In genomic region chr1:152870831-152871730, GRCh38 we compare ENCODE assay signal across 7 cellular contexts.
DNase-seq lines count a peak whose midpoint lies in the region; ATAC-seq and TF ChIP-seq lines count a peak whose summit lies in the region.

No MANE protein-coding gene starts in this region.

- no peak for DNase-seq in GM10248 (ENCODE audit: extremely low spot score)
- no peak for DNase-seq in astrocyte of the cerebellum (ENCODE audit: low read depth)

- H3K4me3 ChIP-seq in KMS-11 (IDR thresholded peaks at IDR 0.05; ENCODE audit: insufficient read depth, low read depth, low read length) (no peak overlapping the region), astrocyte of the cerebellum (ENCODE audit: low read depth, low read length) (no peak overlapping the region)

- H3K9me3 Mint-ChIP-seq in nephron, result no peaks in the 10 kb centered on the region

- no peaks in the 10 kb centered on the region for H3K79me2 ChIP-seq in KMS-11 (ENCODE audit: insufficient read depth, low read depth)

- ATAC-seq in HG03175 (IDR thresholded peaks at IDR 0.05; ENCODE audit: unreplicated experiment), result no peak
- ATAC-seq in GM18520 (IDR thresholded peaks at IDR 0.05; ENCODE audit: unreplicated experiment), result no peak
- ATAC-seq in HG03520 (IDR thresholded peaks at IDR 0.05; ENCODE audit: unreplicated experiment), result no peak

- no peak overlapping the region for H3K4me3 Mint-ChIP-seq in nephron

- no peak overlapping the region for H3K27ac Mint-ChIP-seq in nephron

- CTCF ChIA-PET in GM10248 (lab: Yijun Ruan, JAX), result interaction anchor here (0.7 to 6.0 kb wide), 35 partner anchors 7 to 392 kb away, joined by 3 to 131 read pairs (median 7); partner anchors contain the start of genes IVL and SMCP

- in situ Hi-C loops in astrocyte of the cerebellum (cut with HindIII; ENCODE audit: low sequenced_read_pairs), result no loop called here

- TF ChIP-seq CTCF in GM10248 (IDR thresholded peaks at IDR 0.05; ENCODE audit: control extremely low read depth, extremely low read depth, low read depth, missing control alignments) (peak; percentile 39), KMS-11 (conservative IDR thresholded peaks at IDR 0.05; ENCODE audit: low read depth, low read length) (peak; percentile 96), astrocyte of the cerebellum (IDR thresholded peaks at IDR 0.05; ENCODE audit: low read depth, low read length, missing control alignments) (peak; percentile 68), nephron (IDR thresholded peaks at IDR 0.05; ENCODE audit: unreplicated experiment in 3 of 3) (peak; percentile 11 to 43 (median 35))

- no peaks in the 10 kb centered on the region for H3K4me1 Mint-ChIP-seq in nephron

- no peaks in the 10 kb centered on the region for H3K27me3 ChIP-seq in KMS-11 (ENCODE audit: insufficient read depth, low read depth)

- no peak overlapping the region for H3K27ac ChIP-seq in KMS-11

- no peaks in the 10 kb centered on the region for H3K27me3 Mint-ChIP-seq in nephron (ENCODE audit: low read depth)

- no peak overlapping the region for H3K9ac ChIP-seq in KMS-11

- H3K4me1 ChIP-seq in KMS-11 (ENCODE audit: low read depth, poor library complexity, severe bottlenecking), result no peaks in the 10 kb centered on the region

- no peak overlapping the region; the same call in 1 of the 2 replicates for H2AFZ ChIP-seq in KMS-11 (ENCODE audit: low read depth)

- no peaks in the 10 kb centered on the region for H3K36me3 Mint-ChIP-seq in nephron (ENCODE audit: low read depth)

- POLR2A ChIA-PET in GM10248 (lab: Yijun Ruan, JAX), result no interaction called here

- no peak overlapping the region for H3K4me2 ChIP-seq in KMS-11

- H4K20me1 ChIP-seq in KMS-11 (ENCODE audit: insufficient read depth), result no peaks in the 10 kb centered on the region

- H3K36me3 ChIP-seq in KMS-11 (ENCODE audit: insufficient read depth), result no peaks in the 10 kb centered on the region

Comparison
In these comparisons a context has a peak if more than half of its experiments do, and no peak if none do; other contexts are left out.
1. CTCF ChIP-seq: peak in every context shown above with its lines; median percentile 96 in KMS-11; 68 in astrocyte of the cerebellum; 39 in GM10248; 35 in nephron.